1 cellular context compared by ENCODE assay signal in the genomic region with DNA sequence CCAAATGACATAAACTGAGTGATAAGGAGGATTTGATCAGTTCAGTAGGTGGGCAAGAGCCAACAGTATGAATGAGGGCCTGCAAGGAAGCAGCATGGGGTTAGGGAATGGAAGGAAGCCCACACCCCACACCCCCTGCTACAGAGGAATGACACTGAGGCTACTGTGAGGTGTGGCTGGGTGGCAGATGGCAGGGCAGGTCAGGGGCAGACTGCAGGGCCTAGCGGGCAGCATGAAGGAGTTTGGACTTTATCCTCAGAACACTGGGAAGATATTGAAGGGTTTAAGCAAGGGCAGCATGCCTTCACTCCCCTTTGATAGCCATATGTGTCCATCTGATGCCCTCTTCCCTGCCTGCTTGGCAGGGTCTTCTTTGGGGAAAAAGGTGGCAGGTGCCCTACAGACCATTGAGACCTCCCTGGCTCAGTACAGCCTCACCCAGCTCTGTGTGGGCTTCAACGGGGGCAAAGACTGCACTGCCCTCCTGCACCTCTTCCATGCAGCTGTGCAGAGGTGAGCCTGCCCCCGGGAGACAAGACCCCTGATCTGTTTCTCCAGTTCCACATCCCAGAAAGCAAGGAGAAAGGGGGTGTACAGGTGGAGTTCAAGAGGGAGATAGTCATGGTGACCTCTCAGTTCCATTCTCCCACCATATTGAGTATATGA.
TF ChIP-seq lines count a peak whose summit lies in the region.

No MANE protein-coding gene starts in this region.

TF ChIP-seq in H1, 55 proteins besides CTCF, POLR2A, EP300 and RAD21:
- TF ChIP-seq RFX5 (IDR thresholded peaks at IDR 0.05; ENCODE audit: borderline replicate concordance, low read depth, low read length) (no peak), CREB1 (IDR thresholded peaks at IDR 0.05) (no peak), POLR2AphosphoS5 (IDR thresholded peaks at IDR 0.05; ENCODE audit: low read depth, low read length) (peak; percentile 61), CTBP2 (IDR thresholded peaks at IDR 0.05; ENCODE audit: borderline replicate concordance, insufficient read depth, insufficient read length, low read length) (no peak), ATF2 (IDR thresholded peaks at IDR 0.05; ENCODE audit: low read length) (no peak), CBX5 (IDR thresholded peaks at IDR 0.05; ENCODE audit: low read depth, low read length) (no peak), EZH2 (IDR thresholded peaks at IDR 0.05; ENCODE audit: low read depth, low read length, severe bottlenecking) (no peak)
